Comparison of ENCODE assay signal across 8 cellular contexts in the genomic region with DNA sequence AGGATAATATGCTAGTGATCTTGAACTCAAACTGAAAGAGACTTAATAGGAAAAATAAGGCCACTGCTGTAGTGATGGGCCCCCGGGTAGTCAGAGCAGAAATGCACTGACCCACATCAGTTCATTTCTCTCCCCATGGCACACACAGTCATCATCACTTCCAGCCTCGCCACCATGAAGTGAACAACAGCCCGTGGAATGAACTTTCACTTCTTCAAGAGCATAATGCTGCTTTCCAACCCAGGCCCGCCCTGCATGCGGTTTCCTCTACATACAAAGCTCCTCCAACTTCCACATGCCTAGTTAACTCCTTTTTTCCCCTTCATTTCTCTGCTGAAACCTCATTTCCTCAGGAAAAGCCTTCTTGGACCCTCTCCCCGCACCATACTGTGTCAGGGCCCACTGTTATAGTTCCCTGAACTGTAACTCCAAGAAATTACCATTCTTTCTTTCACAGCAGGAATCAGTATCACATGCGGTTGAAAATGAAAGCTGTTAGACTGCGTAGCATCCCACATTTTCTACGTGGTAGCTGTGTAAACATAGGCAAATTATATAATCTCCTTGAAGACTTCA.
DNase-seq lines count a peak whose midpoint lies in the region; ATAC-seq and TF ChIP-seq lines count a peak whose summit lies in the region.

No MANE protein-coding gene starts in this region.

- H3K9me3 ChIP-seq in upper lobe of left lung: no peaks in the 10 kb centered on the region

- H3K4me1 Mint-ChIP-seq in naive B cell: no peaks in the 10 kb centered on the region
- no peaks in the 10 kb centered on the region for H3K4me1 Mint-ChIP-seq in glutamatergic neuron (ENCODE audit: low read depth, unreplicated experiment)

- H3K27me3 Mint-ChIP-seq in naive B cell (peaks cover 0 to 7% (median 0%) of the 10 kb centered on the region in 3 donors), glutamatergic neuron (ENCODE audit: unreplicated experiment) (no peaks in the 10 kb centered on the region)

- ATAC-seq in GM19025 (IDR thresholded peaks at IDR 0.05; ENCODE audit: low read depth, unreplicated experiment) (peak; percentile 45), HG03196 (IDR thresholded peaks at IDR 0.05; ENCODE audit: unreplicated experiment) (peak; percentile 73), naive B cell (ENCODE audit: low read depth in 2 of 2) (peak; percentile 73 to 83), upper lobe of left lung (ENCODE audit: low FRiP score in 2 of 2) (peak; percentile 74 to 91)

- 16 to 21% methylated on average over 9 of the region's 9 CpGs for WGBS in upper lobe of left lung, 2 donors

- H2AFZ ChIP-seq in ACC112 (ENCODE audit: low read length, unreplicated experiment): peak overlapping the region; percentile 97

- no peak for TF ChIP-seq CTCF in upper lobe of left lung (IDR thresholded peaks at IDR 0.05)
- TF ChIP-seq CTCF in glutamatergic neuron (IDR thresholded peaks at IDR 0.05; ENCODE audit: partially characterized antibody, unreplicated experiment): no peak

- no peaks in the 10 kb centered on the region for H3K79me2 ChIP-seq in ACC112 (ENCODE audit: control insufficient read depth, insufficient read depth, low read length, unreplicated experiment)

- H3K36me3 ChIP-seq in ACC112 (ENCODE audit: insufficient read depth, low read length): no peaks in the 10 kb centered on the region
- no peaks in the 10 kb centered on the region for H3K36me3 ChIP-seq in upper lobe of left lung

- H3K36me3 Mint-ChIP-seq in naive B cell: no peaks in the 10 kb centered on the region
- H3K36me3 Mint-ChIP-seq in glutamatergic neuron (ENCODE audit: unreplicated experiment): no peaks in the 10 kb centered on the region

- H3K4me3 ChIP-seq in ACC112 (ENCODE audit: low read depth, low read length): peak overlapping the region; percentile 81
- peak overlapping the region in 3 of 4 donors; percentile 27 to 42 (median 40) for H3K4me3 ChIP-seq in upper lobe of left lung

- H3K4me1 ChIP-seq in ACC112 (ENCODE audit: control insufficient read depth, insufficient read depth, low read length, unreplicated experiment) (peaks cover 22% of the 10 kb centered on the region), upper lobe of left lung (peaks cover 14 to 20% (median 19%) of the 10 kb centered on the region in 4 donors)

- H3K27ac ChIP-seq in ACC112 (ENCODE audit: low read depth, low read length): peak overlapping the region; percentile 86
- H3K27ac ChIP-seq in upper lobe of left lung: peak overlapping the region; percentile 75 to 85 (median 78)

- H3K9me3 Mint-ChIP-seq in naive B cell (no peaks in the 10 kb centered on the region), glutamatergic neuron (ENCODE audit: unreplicated experiment) (no peaks in the 10 kb centered on the region)

- no peak for TF ChIP-seq EP300 in upper lobe of left lung (IDR thresholded peaks at IDR 0.05)

- H3K27ac Mint-ChIP-seq in naive B cell (no peak overlapping the region), glutamatergic neuron (ENCODE audit: unreplicated experiment) (no peak overlapping the region)

- H3K4me3 Mint-ChIP-seq in naive B cell (no peak overlapping the region), glutamatergic neuron (ENCODE audit: unreplicated experiment) (no peak overlapping the region)

- H3K27me3 ChIP-seq in ACC112 (ENCODE audit: insufficient read depth, low read length): no peaks in the 10 kb centered on the region
- H3K27me3 ChIP-seq in upper lobe of left lung: no peaks in the 10 kb centered on the region

- no peak for TF ChIP-seq POLR2A in upper lobe of left lung (IDR thresholded peaks at IDR 0.05)

- DNase-seq in T-helper 2 cell: peak in 3 of 5 experiments; percentile 5 to 47 (median 19)
- peak; percentile 74 for DNase-seq in dedifferentiated amniotic fluid mesenchymal stem cell (ENCODE audit: extremely low spot score)
- peak; percentile 21 for DNase-seq in naive B cell
- DNase-seq in upper lobe of left lung: peak in 1 of 2 donors; percentile 68
- DNase-seq in glutamatergic neuron: no peak
